ENCODE assay signal across 8 cellular contexts in genomic region chr14:73569185-73569957, GRCh38. TPM values are rescaled to one million over a fixed set of nuclear protein-coding genes. Genes with fewer than 3 reads are reported as not detected.
A peak's percentile ranks its signal among the peaks of the same experiment; 100 is the strongest.
DNase-seq lines count a peak whose midpoint lies in the region; TF ChIP-seq lines count a peak whose summit lies in the region.
"Not testable (repeated sequence)": the region's sequence is repeated elsewhere in the genome, so short reads cannot be mapped to it uniquely, and the experiment has no call there.

Gene ACOT2 (plus strand): TSS chr14:73569213. CDS start chr14:73569241, 28 bp downstream.

- TF ChIP-seq CTCF in HFFc6 (IDR thresholded peaks at IDR 0.05), result not testable (repeated sequence)
- TF ChIP-seq CTCF in osteoblast (IDR thresholded peaks at IDR 0.05; ENCODE audit: extremely low read depth, low read depth, low read length), result peak; percentile 6

- peaks cover 22% of the 10 kb centered on the region for H3K36me3 Mint-ChIP-seq in HFFc6 (ENCODE audit: low read depth)

- not testable (repeated sequence) for H3K9me3 Mint-ChIP-seq in HFFc6

- H3K27ac Mint-ChIP-seq in HFFc6, result peak within 1 kb of the TSS; percentile 95

- not testable (repeated sequence) for H3K27me3 ChIP-seq in osteoblast (ENCODE audit: insufficient read depth, low read length)

- H2AFZ ChIP-seq in osteoblast (ENCODE audit: low read length), result peak within 1 kb of the TSS; percentile 82

- H3K4me1 ChIP-seq in osteoblast (ENCODE audit: insufficient read depth, low read length), result peaks cover 17% of the 10 kb centered on the region

- H3K79me2 ChIP-seq in osteoblast (ENCODE audit: insufficient read depth, low read length), result peaks cover 19% of the 10 kb centered on the region

- DNase-seq in GDM1 (lab: John Stamatoyannopoulos, UW) (peak; percentile 72), HFFc6 (peak; percentile 87), NCI-H1417 (lab: John Stamatoyannopoulos, UW) (peak; percentile 76 to 93 (median 90)), T follicular helper cell (ENCODE audit: low read depth) (peak; percentile 42), head of caudate nucleus (peak; percentile 37 to 78 (median 62)), osteoblast (ENCODE audit: insufficient read length, low spot score, missing footprints) (peak; percentile 95), superior temporal gyrus (ENCODE audit: extremely low spot score) (peak; percentile 77)
- DNase-seq in activated naive CD8-positive, alpha-beta T cell treated with anti-CD3 and anti-CD28 coated beads, Interleukin-2, amount 50 U/mL, for 16 hours (ENCODE audit: low read depth, low spot score), result peak; percentile 64

- H3K4me1 Mint-ChIP-seq in HFFc6 (ENCODE audit: low read depth), result peaks cover 28% of the 10 kb centered on the region

- H3K4me3 ChIP-seq in osteoblast (ENCODE audit: insufficient read depth, low read length), result peak within 1 kb of the TSS; percentile 88

- intact Hi-C loops in head of caudate nucleus (cut with DNase I), result not testable (repeated sequence)

- H3K4me3 Mint-ChIP-seq in HFFc6, result peak within 1 kb of the TSS; percentile 94

- peak within 1 kb of the TSS; percentile 76 for H3K27ac ChIP-seq in osteoblast (ENCODE audit: low read depth, low read length)

- H3K36me3 ChIP-seq in osteoblast (ENCODE audit: insufficient read depth, low read length), result not testable (repeated sequence)

- not testable (repeated sequence) for H3K9me3 ChIP-seq in osteoblast (ENCODE audit: low read depth, low read length)

- not testable (repeated sequence) for H4K20me1 ChIP-seq in osteoblast (ENCODE audit: insufficient read depth, low read length)

- H3K4me2 ChIP-seq in osteoblast (ENCODE audit: insufficient read depth, low read length), result peak within 1 kb of the TSS; percentile 81

- H3K27me3 Mint-ChIP-seq in HFFc6 (ENCODE audit: insufficient read depth), result not testable (repeated sequence)

RNA-seq across cellular contexts. Expression of gene ACOT2, which starts in this region (rescaled TPM):
- 10 to 100 TPM; 18.4 to 24.0 (median 20.9) TPM for total RNA-seq in HFFc6 (2021; fragmentation: NEBNext Ultra II Directional; extraction: Animal tissue kit (Norgen Biotek cat#: 25700))
- 57.5 and 58.3 TPM in 2 replicates for total RNA-seq in osteoblast

Comparison
In these comparisons a context has a peak if more than half of its experiments do, and no peak if none do; other contexts are left out.
1. Peak in every context shown above with its lines: DNase-seq, H3K4me3 ChIP-seq and H3K27ac ChIP-seq.
2. DNase-seq: peak in every context shown above with its lines; median percentile 95 in osteoblast; 90 in NCI-H1417; 87 in HFFc6; 77 in superior temporal gyrus; 72 in GDM1; 64 in activated naive CD8-positive, alpha-beta T cell treated with anti-CD3 and anti-CD28 coated beads, Interleukin-2, amount 50 U/mL, for 16 hours; 62 in head of caudate nucleus; 42 in T follicular helper cell.